Comparison of ENCODE assay signal across 8 cellular contexts in the genomic region with DNA sequence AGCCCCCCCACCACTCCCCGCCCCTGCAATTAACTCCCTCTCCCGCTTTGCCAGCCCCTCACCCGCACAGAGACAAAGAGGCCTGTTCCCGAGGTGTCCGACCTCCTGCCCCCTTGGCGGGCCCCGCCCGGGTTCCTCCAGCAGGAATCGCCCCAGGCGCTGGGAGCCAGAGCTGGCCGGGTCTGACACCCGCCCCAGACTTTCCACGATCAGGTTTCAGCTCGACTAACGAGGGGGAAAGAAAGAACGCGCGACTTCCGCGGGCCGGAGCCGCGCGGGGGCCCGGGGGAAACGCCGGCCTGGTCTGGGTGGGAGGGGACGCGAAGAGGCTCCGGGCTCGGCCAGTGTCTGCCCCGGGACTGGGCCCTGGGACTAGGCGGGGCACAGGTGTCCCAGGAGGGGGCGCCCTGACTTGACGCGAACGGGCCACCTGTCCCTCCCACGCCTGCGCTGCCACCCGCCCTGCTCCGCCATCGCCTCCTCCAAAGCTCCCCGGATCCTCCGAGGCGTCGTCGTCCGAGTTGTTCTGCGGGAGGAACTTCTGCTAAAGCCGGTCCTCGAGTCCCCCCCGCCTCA. TPM values are rescaled to one million over a fixed set of nuclear protein-coding genes. Genes with fewer than 3 reads are reported as not detected.
DNase-seq lines count a peak whose midpoint lies in the region; ATAC-seq and TF ChIP-seq lines count a peak whose summit lies in the region.

No MANE protein-coding gene starts in this region.

- intact Hi-C loops in left ventricle myocardium superior (cut with micrococcal nuclease) = no loop called here
- intact Hi-C loops in sigmoid colon (cut with DNase I) = loop anchor here (2.0 kb wide), 2 partner anchors 30 to 60 kb away; a partner anchor contains a TSS

- no peak for TF ChIP-seq POLR2A in sigmoid colon (IDR thresholded peaks at IDR 0.05)

- H3K36me3 ChIP-seq in sigmoid colon = no peaks in the 10 kb centered on the region

- peak overlapping the region; percentile 29 to 54 (median 42) for H3K4me3 ChIP-seq in sigmoid colon

- H3K9me3 Mint-ChIP-seq in activated naive CD4-positive, alpha-beta T cell treated with anti-CD3 and anti-CD28 coated beads, Interleukin-2, amount 50 U/mL, for 72 hours = no peaks in the 10 kb centered on the region

- peak overlapping the region; percentile 78 to 91 (median 84) for H3K27ac ChIP-seq in sigmoid colon

- TF ChIP-seq EP300 in sigmoid colon (IDR thresholded peaks at IDR 0.05) = no peak

- TF ChIP-seq CTCF in sigmoid colon (IDR thresholded peaks at IDR 0.05) = peak in 1 of 4 experiments; percentile 22

- WGBS in sigmoid colon, 2 donors = 1 to 2% methylated on average over 52 of the region's 52 CpGs

- H3K36me3 Mint-ChIP-seq in activated naive CD4-positive, alpha-beta T cell treated with anti-CD3 and anti-CD28 coated beads, Interleukin-2, amount 50 U/mL, for 72 hours = no peaks in the 10 kb centered on the region

- peaks cover 0 to 55% (median 47%) of the 10 kb centered on the region in 4 donors for H3K4me1 ChIP-seq in sigmoid colon

- peak; percentile 67 for DNase-seq in DMS 273 treated with DMSO at 0.1 percent for 48 hours (lab: John Stamatoyannopoulos, UW)
- DNase-seq in NCI-H526 (lab: John Stamatoyannopoulos, UW) = peak; percentile 14 to 89
- peak in 1 of 2 donors; percentile 55 for DNase-seq in activated naive CD4-positive, alpha-beta T cell treated with anti-CD3 and anti-CD28 coated beads, Interleukin-2, amount 50 U/mL, for 72 hours (ENCODE audit: low spot score in 2 of 2)
- DNase-seq in left ventricle myocardium superior = peak; percentile 80
- peak; percentile 78 for DNase-seq in sigmoid colon
- no peak for DNase-seq in midbrain (lab: John Stamatoyannopoulos, UW)
- no peak for DNase-seq in NCI-H226

- H3K27ac Mint-ChIP-seq in activated naive CD4-positive, alpha-beta T cell treated with anti-CD3 and anti-CD28 coated beads, Interleukin-2, amount 50 U/mL, for 72 hours = no peak overlapping the region

- no peaks in the 10 kb centered on the region for H3K27me3 ChIP-seq in sigmoid colon

- ATAC-seq in GM21786 (IDR thresholded peaks at IDR 0.05; ENCODE audit: unreplicated experiment) = peak; percentile 66
- ATAC-seq in activated naive CD4-positive, alpha-beta T cell treated with anti-CD3 and anti-CD28 coated beads, Interleukin-2, amount 50 U/mL, for 72 hours = peak; percentile 49 to 91
- peak; percentile 75 for ATAC-seq in left ventricle myocardium superior

- no peaks in the 10 kb centered on the region for H3K9me3 ChIP-seq in sigmoid colon

RNA-seq across cellular contexts. Expression of a gene that starts 36.3 kb away (rescaled TPM):
- 1 to 10 TPM in 1 of 2 donors, under 1 TPM in 1; 0.59 to 1.9 TPM for total RNA-seq in activated naive CD4-positive, alpha-beta T cell treated with anti-CD3 and anti-CD28 coated beads, Interleukin-2, amount 50 U/mL, for 72 hours
- 1.9 TPM for total RNA-seq in left ventricle myocardium superior
- 1 to 10 TPM; 2.0 to 6.4 (median 3.6) TPM for total RNA-seq in sigmoid colon
- polyA plus RNA-seq in sigmoid colon = 1 to 10 TPM in 2 of 3 donors, under 1 TPM in 1; 0.46 to 2.1 (median 1.8) TPM

RNA-seq across cellular contexts. Expression of a gene that starts 59.8 kb away (rescaled TPM):
- not detected for total RNA-seq in activated naive CD4-positive, alpha-beta T cell treated with anti-CD3 and anti-CD28 coated beads, Interleukin-2, amount 50 U/mL, for 72 hours
- total RNA-seq in left ventricle myocardium superior = 4.1 TPM
- 10 to 100 TPM in 2 of 4 donors, 1 to 10 TPM in 2; 4.3 to 23.5 (median 12.1) TPM for total RNA-seq in sigmoid colon
- 1 to 10 TPM in 2 of 3 donors, under 1 TPM in 1; 0.60 to 1.9 (median 1.4) TPM for polyA plus RNA-seq in sigmoid colon

Comparison
In these comparisons a context has a peak if more than half of its experiments do, and no peak if none do; other contexts are left out.
1. DNase-seq: peak in DMS 273 treated with DMSO at 0.1 percent for 48 hours (single experiment), NCI-H526 (2 of 2), left ventricle myocardium superior (single experiment) and sigmoid colon (single experiment); none in midbrain (single experiment) and NCI-H226 (single experiment).
2. Peak in every context shown above with its lines, with median percentiles within 50 percentile points of each other: ATAC-seq.